Comparison of ENCODE assay signal across 12 cellular contexts in the genomic region with DNA sequence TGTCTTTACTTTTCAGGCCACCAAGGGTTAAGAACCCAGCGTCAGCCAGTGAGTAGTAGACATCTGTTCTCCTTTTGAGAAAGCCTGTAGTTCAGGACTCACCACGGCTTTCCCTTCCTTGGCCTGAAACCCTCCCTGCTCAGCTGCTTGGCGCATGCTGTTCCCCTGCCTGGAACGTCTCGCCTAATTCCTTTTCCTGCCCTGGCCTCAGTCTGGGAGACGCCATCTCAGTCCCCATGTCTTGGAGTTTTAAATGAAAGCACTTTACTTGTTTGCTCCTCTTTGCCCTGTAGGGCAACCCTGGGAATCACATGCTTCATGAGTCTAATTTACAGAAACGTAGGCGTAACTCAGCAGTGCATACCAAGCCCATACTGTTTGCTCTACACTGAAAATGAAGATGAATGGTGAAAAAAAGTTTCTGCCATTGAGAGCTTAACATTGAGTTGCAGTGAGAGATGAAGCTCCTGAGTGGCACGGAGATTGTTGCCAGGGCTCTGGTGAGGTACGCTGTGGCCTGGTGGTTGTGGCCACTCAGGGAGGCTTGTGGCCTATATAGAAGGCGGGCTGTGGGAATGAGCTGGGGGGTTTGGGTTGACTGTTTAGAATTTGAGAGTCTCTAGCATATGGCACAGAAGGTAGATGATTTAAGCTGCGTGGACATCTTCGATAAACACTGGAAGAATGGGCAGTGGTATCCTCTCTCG. TPM values are rescaled to one million over a fixed set of nuclear protein-coding genes. Genes with fewer than 3 reads are reported as not detected.
DNase-seq lines count a peak whose midpoint lies in the region; ATAC-seq and TF ChIP-seq lines count a peak whose summit lies in the region.
"Had no signal": no experiment of that assay in that cellular context is flagged by ENCODE, and none has a peak within 500 bp of the region (broad histone marks: within the 10 kb centered on the region; RNA-seq: fewer than 3 reads in every experiment).

No MANE protein-coding gene starts in this region.

- DNase-seq in D341Med (ENCODE audit: low spot score), result peak; percentile 60
- DNase-seq in NCI-H82 (lab: John Stamatoyannopoulos, UW), result peak; percentile 76
- DNase-seq in effector memory CD4-positive, alpha-beta T cell, result no peak
- no peak for DNase-seq in progenitor cell of endocrine pancreas (ENCODE audit: low spot score, unreplicated experiment)
- no peak for DNase-seq in LoVo (ENCODE audit: low spot score)
- no peak for DNase-seq in stimulated activated CD4-positive, alpha-beta T cell treated with anti-CD3 and anti-CD28 coated beads, Interleukin-1b, Interleukin-23, amount 100 ng/mL, for 48 hours
- no peak for DNase-seq in AG08395 (ENCODE audit: low spot score)
- DNase-seq: midbrain; NCI-H1417; stimulated activated CD4-positive, alpha-beta T cell treated with anti-CD3 and anti-CD28 coated beads, Interleukin-4, amount 100 ng/mL, for 24 hours had no signal

- H3K27me3 ChIP-seq in effector memory CD4-positive, alpha-beta T cell (replicated peaks; ENCODE audit: control insufficient read depth, insufficient read depth, low read length, poor library complexity, severe bottlenecking), result no peaks in the 10 kb centered on the region

- peaks cover 66% of the 10 kb centered on the region for H3K4me1 ChIP-seq in effector memory CD4-positive, alpha-beta T cell (ENCODE audit: control insufficient read depth, insufficient read depth, low read length, poor library complexity, severe bottlenecking)

- H3K4me3 Mint-ChIP-seq in progenitor cell of endocrine pancreas (ENCODE audit: low read depth), result no peak overlapping the region

- no peaks in the 10 kb centered on the region for H3K36me3 Mint-ChIP-seq in progenitor cell of endocrine pancreas (ENCODE audit: insufficient read depth)

- no peak for TF ChIP-seq CTCF in progenitor cell of endocrine pancreas (IDR thresholded peaks at IDR 0.05; ENCODE audit: unreplicated experiment)

- H3K27me3 Mint-ChIP-seq in progenitor cell of endocrine pancreas, result no peaks in the 10 kb centered on the region

- H3K9me3 Mint-ChIP-seq in progenitor cell of endocrine pancreas (ENCODE audit: low read depth), result no peaks in the 10 kb centered on the region

- H3K4me1 Mint-ChIP-seq in progenitor cell of endocrine pancreas (ENCODE audit: low read depth), result peaks cover 31% of the 10 kb centered on the region

- H3K36me3 ChIP-seq in effector memory CD4-positive, alpha-beta T cell (ENCODE audit: control insufficient read depth, insufficient read depth, low read length), result no peaks in the 10 kb centered on the region

- H3K4me3 ChIP-seq in effector memory CD4-positive, alpha-beta T cell (ENCODE audit: insufficient read depth, low read depth, low read length, poor library complexity, severe bottlenecking), result no peak overlapping the region

- H3K27ac ChIP-seq in effector memory CD4-positive, alpha-beta T cell (ENCODE audit: insufficient read depth, low read length, poor library complexity, severe bottlenecking), result peak overlapping the region; percentile 80

- H3K9me3 ChIP-seq in effector memory CD4-positive, alpha-beta T cell (ENCODE audit: control insufficient read depth, low read length), result no peaks in the 10 kb centered on the region

- peak overlapping the region; percentile 79 for H3K27ac Mint-ChIP-seq in progenitor cell of endocrine pancreas

- ATAC-seq in HG02623 (IDR thresholded peaks at IDR 0.05; ENCODE audit: unreplicated experiment), result no peak
- ATAC-seq: esophagus mucosa had no signal

RNA-seq across cellular contexts. Expression of gene GATAD2A, which starts 52.8 kb away (rescaled TPM):
- 91.0 and 98.7 TPM in 2 replicates for total RNA-seq in progenitor cell of endocrine pancreas

RNA-seq across cellular contexts. Expression of gene TSSK6, which starts 57.1 kb away (rescaled TPM):
- total RNA-seq in progenitor cell of endocrine pancreas, result 2.7 and 3.3 TPM in 2 replicates

RNA-seq across cellular contexts. Expression of gene NDUFA13, which starts 57.8 kb away (rescaled TPM):
- 346 and 347 TPM in 2 replicates for total RNA-seq in progenitor cell of endocrine pancreas

Comparison
In these comparisons a context has a peak if more than half of its experiments do, and no peak if none do; other contexts are left out.
1. DNase-seq: peak in D341Med (single experiment) and NCI-H82 (single experiment); none in effector memory CD4-positive, alpha-beta T cell (0 of 3), progenitor cell of endocrine pancreas (single experiment), LoVo (single experiment), stimulated activated CD4-positive, alpha-beta T cell treated with anti-CD3 and anti-CD28 coated beads, Interleukin-1b, Interleukin-23, amount 100 ng/mL, for 48 hours (single experiment) and AG08395 (single experiment).